29 cellular contexts compared by ENCODE assay signal in genomic region chr9:26054600-26055516, GRCh38.
DNase-seq lines count a peak whose midpoint lies in the region; ATAC-seq, FAIRE-seq and TF ChIP-seq lines count a peak whose summit lies in the region.
"Had no signal": no experiment of that assay in that cellular context is flagged by ENCODE, and none has a peak within 500 bp of the region (broad histone marks: within the 10 kb centered on the region; RNA-seq: fewer than 3 reads in every experiment).

No MANE protein-coding gene starts in this region.

- no peak overlapping the region for H3K4me3 Mint-ChIP-seq in astrocyte (ENCODE audit: unreplicated experiment)
- H3K4me3 Mint-ChIP-seq in CD4-positive, alpha-beta T cell: no peak overlapping the region
- no peak overlapping the region for H3K4me3 Mint-ChIP-seq in activated T-cell treated with anti-CD3 and anti-CD28 coated beads, Interleukin-2, amount 50 U/mL, for 72 hours
- H3K4me3 Mint-ChIP-seq: effector memory CD8-positive, alpha-beta T cell; natural killer cell had no signal

- H3K4me1 Mint-ChIP-seq in astrocyte (ENCODE audit: low read depth, unreplicated experiment): peaks cover 41% of the 10 kb centered on the region
- H3K4me1 Mint-ChIP-seq in CD4-positive, alpha-beta T cell (ENCODE audit: low read depth): no peaks in the 10 kb centered on the region
- H3K4me1 Mint-ChIP-seq in activated T-cell treated with anti-CD3 and anti-CD28 coated beads, Interleukin-2, amount 50 U/mL, for 72 hours (ENCODE audit: low read depth): no peaks in the 10 kb centered on the region
- H3K4me1 Mint-ChIP-seq: natural killer cell had no signal

- H2AFZ ChIP-seq in ACC112 (ENCODE audit: low read length, unreplicated experiment): no peak overlapping the region
- H2AFZ ChIP-seq in astrocyte (ENCODE audit: low read depth, low read length): no peak overlapping the region

- H3K4me3 ChIP-seq in ACC112 (ENCODE audit: low read depth, low read length) (peak overlapping the region; percentile 16; the same call in 1 of the 2 replicates), astrocyte (ENCODE audit: insufficient read depth, low read depth, low read length) (no peak overlapping the region)
- H3K4me3 ChIP-seq: A549, adrenal gland, skin epidermis had no signal

- H3K36me3 Mint-ChIP-seq in astrocyte (ENCODE audit: low read depth, unreplicated experiment): no peaks in the 10 kb centered on the region
- no peaks in the 10 kb centered on the region for H3K36me3 Mint-ChIP-seq in CD4-positive, alpha-beta T cell (ENCODE audit: low read depth)
- no peaks in the 10 kb centered on the region for H3K36me3 Mint-ChIP-seq in activated T-cell treated with anti-CD3 and anti-CD28 coated beads, Interleukin-2, amount 50 U/mL, for 72 hours (ENCODE audit: insufficient read depth in 2 of 2)
- H3K36me3 Mint-ChIP-seq: natural killer cell had no signal

- peak; percentile 13 for DNase-seq in HS-5 (ENCODE audit: low read depth)
- DNase-seq in astrocyte (ENCODE audit: low read depth): peak; percentile 33
- peak; percentile 5 for DNase-seq in glomerular visceral epithelial cell (ENCODE audit: extremely low spot score)
- DNase-seq in effector CD8-positive, alpha-beta T cell (lab: John Stamatoyannopoulos, UW): no peak
- no peak for DNase-seq in CD4-positive, alpha-beta T cell
- DNase-seq in activated T-cell treated with anti-CD3 and anti-CD28 coated beads, Interleukin-2, amount 50 U/mL, for 72 hours: no peak
- DNase-seq in T1000 (lab: John Stamatoyannopoulos, UW): no peak
- DNase-seq: activated naive CD4-positive, alpha-beta T cell treated with Interleukin-2 at 50 U/mL for 16 hours; DMS53; effector memory CD8-positive, alpha-beta T cell; GF-D8; MV-4-11; natural killer cell; NCI-H1436 treated with DMSO at 0.1 percent for 48 hours; NCI-H446 treated with DMSO at 0.1 percent for 48 hours; NCI-H82; stimulated activated naive CD8-positive, alpha-beta T cell treated with anti-CD3 and anti-CD28 coated beads, Interleukin-15, Interleukin-2, amounts not matched to agents 100 U/mL and 50 U/mL, for 24 hours had no signal

- no peaks in the 10 kb centered on the region for H3K27me3 Mint-ChIP-seq in astrocyte (ENCODE audit: low read depth, unreplicated experiment)
- H3K27me3 Mint-ChIP-seq in CD4-positive, alpha-beta T cell: no peaks in the 10 kb centered on the region
- no peaks in the 10 kb centered on the region for H3K27me3 Mint-ChIP-seq in activated T-cell treated with anti-CD3 and anti-CD28 coated beads, Interleukin-2, amount 50 U/mL, for 72 hours (ENCODE audit: low read depth)
- H3K27me3 Mint-ChIP-seq: effector memory CD8-positive, alpha-beta T cell had no signal

- FAIRE-seq in astrocyte (lab: Jason Lieb, UNC): peak; percentile 50
- FAIRE-seq: A549, bronchial epithelial cell, colon, frontal cortex, GM19239 had no signal

- no peaks in the 10 kb centered on the region for H3K9me3 ChIP-seq in astrocyte (ENCODE audit: insufficient read depth, low read depth, low read length)
- H3K9me3 ChIP-seq in CD4-positive, alpha-beta T cell (ENCODE audit: control insufficient read depth, low read length): peaks cover 5% of the 10 kb centered on the region
- H3K9me3 ChIP-seq: adrenal gland had no signal

- CTCF ChIA-PET in CD4-positive, alpha-beta T cell (lab: Charles Lee): no interaction called here

- no peak for TF ChIP-seq CTCF in astrocyte (IDR thresholded peaks at IDR 0.05; ENCODE audit: insufficient read depth, low read depth, low read length)
- no peak for TF ChIP-seq CTCF in CD4-positive, alpha-beta T cell (IDR thresholded peaks at IDR 0.05)

- H3K27me3 ChIP-seq in ACC112 (ENCODE audit: insufficient read depth, low read length): no peaks in the 10 kb centered on the region
- no peaks in the 10 kb centered on the region for H3K27me3 ChIP-seq in astrocyte (ENCODE audit: insufficient read depth, low read length)
- H3K27me3 ChIP-seq in CD4-positive, alpha-beta T cell (ENCODE audit: control insufficient read depth, insufficient read depth, low read length): no peaks in the 10 kb centered on the region
- H3K27me3 ChIP-seq: adrenal gland had no signal

- no peaks in the 10 kb centered on the region for H4K20me1 ChIP-seq in astrocyte (ENCODE audit: insufficient read depth, low read length)

- H3K4me2 ChIP-seq in astrocyte (ENCODE audit: low read length): peak overlapping the region; percentile 12
- H3K4me2 ChIP-seq: A549 had no signal

- no peaks in the 10 kb centered on the region for H3K9me3 Mint-ChIP-seq in astrocyte (ENCODE audit: unreplicated experiment)
- peaks cover 4% of the 10 kb centered on the region for H3K9me3 Mint-ChIP-seq in CD4-positive, alpha-beta T cell
- H3K9me3 Mint-ChIP-seq in activated T-cell treated with anti-CD3 and anti-CD28 coated beads, Interleukin-2, amount 50 U/mL, for 72 hours: peaks cover 8% of the 10 kb centered on the region in 2 donors

- peaks cover 5% of the 10 kb centered on the region for H3K4me1 ChIP-seq in ACC112 (ENCODE audit: control insufficient read depth, insufficient read depth, low read length, unreplicated experiment)
- H3K4me1 ChIP-seq in astrocyte (ENCODE audit: insufficient read depth, low read length): peaks cover 9% of the 10 kb centered on the region
- H3K4me1 ChIP-seq: A549 had no signal

- intact Hi-C loops in CD4-positive, alpha-beta T cell (cut with DNase I, micrococcal nuclease): no loop called here

- no peak overlapping the region for H3K9ac ChIP-seq in astrocyte (ENCODE audit: low read length)

- H3K79me2 ChIP-seq in ACC112 (ENCODE audit: control insufficient read depth, insufficient read depth, low read length, unreplicated experiment) (no peaks in the 10 kb centered on the region), astrocyte (ENCODE audit: insufficient read depth, low read length) (no peaks in the 10 kb centered on the region)

- H3K27ac ChIP-seq in ACC112 (ENCODE audit: low read depth, low read length): no peak overlapping the region
- H3K27ac ChIP-seq in astrocyte (ENCODE audit: low read depth, low read length): no peak overlapping the region
- no peak overlapping the region for H3K27ac ChIP-seq in CD4-positive, alpha-beta T cell (ENCODE audit: low read depth, low read length)
- H3K27ac ChIP-seq: A549, skin epidermis, VCaP had no signal

- H3K36me3 ChIP-seq in ACC112 (ENCODE audit: insufficient read depth, low read length) (no peaks in the 10 kb centered on the region), astrocyte (ENCODE audit: insufficient read depth, low read length) (no peaks in the 10 kb centered on the region)
- H3K36me3 ChIP-seq: adrenal gland had no signal

- peak overlapping the region; percentile 91 for H3K27ac Mint-ChIP-seq in astrocyte (ENCODE audit: unreplicated experiment)
- H3K27ac Mint-ChIP-seq in CD4-positive, alpha-beta T cell: no peak overlapping the region
- no peak overlapping the region for H3K27ac Mint-ChIP-seq in activated T-cell treated with anti-CD3 and anti-CD28 coated beads, Interleukin-2, amount 50 U/mL, for 72 hours
- H3K27ac Mint-ChIP-seq: effector memory CD8-positive, alpha-beta T cell; natural killer cell had no signal

- POLR2A ChIA-PET in CD4-positive, alpha-beta T cell (lab: Charles Lee): no interaction called here

- no peak for ATAC-seq in CD4-positive, alpha-beta T cell (ENCODE audit: poor library complexity)
- ATAC-seq in activated T-cell treated with anti-CD3 and anti-CD28 coated beads, Interleukin-2, amount 50 U/mL, for 72 hours (replicated peaks in 1 of 2): no peak
- ATAC-seq: A549; effector memory CD8-positive, alpha-beta T cell; esophagus mucosa; HCT116; natural killer cell; Right ventricle myocardium inferior; stimulated activated naive CD8-positive, alpha-beta T cell treated with anti-CD3 and anti-CD28 coated beads, Interleukin-15, Interleukin-2, amounts not matched to agents 100 U/mL and 50 U/mL, for 24 hours had no signal

Comparison
In these comparisons a context has a peak if more than half of its experiments do, and no peak if none do; other contexts are left out.
1. DNase-seq: peak in HS-5 (single experiment), astrocyte (single experiment) and glomerular visceral epithelial cell (single experiment); none in effector CD8-positive, alpha-beta T cell (single experiment), CD4-positive, alpha-beta T cell (0 of 10), activated T-cell treated with anti-CD3 and anti-CD28 coated beads, Interleukin-2, amount 50 U/mL, for 72 hours (0 of 2) and T1000 (single experiment).